8 cellular contexts compared by ENCODE assay signal in the genomic region with DNA sequence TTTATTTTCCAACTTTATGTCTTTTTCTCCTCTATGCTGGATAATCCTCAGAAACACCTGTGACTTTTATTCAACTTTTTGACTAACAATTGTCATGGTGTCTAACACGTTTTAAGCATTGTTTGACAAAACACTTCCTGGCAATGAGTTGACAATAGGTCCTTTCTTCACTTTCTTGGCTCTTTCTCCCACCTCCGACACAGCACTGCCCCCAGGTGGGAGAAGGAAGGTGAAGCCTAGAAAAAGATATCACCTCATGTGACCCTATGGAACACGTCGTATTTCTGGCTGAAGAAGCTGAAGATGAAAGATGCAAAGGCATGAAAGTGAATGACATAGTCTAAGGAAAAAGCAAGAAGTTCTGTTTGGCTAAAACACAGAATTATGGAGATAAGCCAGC.
DNase-seq lines count a peak whose midpoint lies in the region; TF ChIP-seq lines count a peak whose summit lies in the region.

No MANE protein-coding gene starts in this region.

- intact Hi-C loops in PC-9 (cut with micrococcal nuclease; ENCODE audit: unreplicated experiment): no loop called here
- intact Hi-C loops in CD14-positive monocyte (cut with micrococcal nuclease): no loop called here

- H3K9me3 ChIP-seq in H9 (ENCODE audit: control insufficient read depth, low read depth, low read length) (no peaks in the 10 kb centered on the region), PC-9 (ENCODE audit: insufficient read depth, low read depth) (no peaks in the 10 kb centered on the region)
- no peaks in the 10 kb centered on the region for H3K9me3 ChIP-seq in CD8-positive, alpha-beta memory T cell (ENCODE audit: low read length)

- no peak overlapping the region for H3K4me2 ChIP-seq in H9 (ENCODE audit: insufficient read depth, insufficient read length, low read length)
- H3K4me2 ChIP-seq in PC-9: no peak overlapping the region

- H3K23ac ChIP-seq in H9 (ENCODE audit: insufficient read length, low read depth, low read length): no peak overlapping the region

- H2BK20ac ChIP-seq in H9 (ENCODE audit: low read depth, low read length, poor library complexity, severe bottlenecking): no peak overlapping the region

- WGBS in H9 (ENCODE audit: extremely low coverage, insufficient read length, low lambda C conversion rate): no CpG with 5 or more reads among the region's 4 CpGs

- H3F3A ChIP-seq in PC-9 (ENCODE audit: insufficient read depth, low read depth): no peaks in the 10 kb centered on the region

- no peak overlapping the region for H3K9ac ChIP-seq in H9 (ENCODE audit: extremely low read depth, insufficient read length, low read length)

- H2BK12ac ChIP-seq in H9 (ENCODE audit: insufficient read length, low read depth, low read length): no peak overlapping the region

- CTCF ChIA-PET in BJ (lab: Yijun Ruan, JAX): no interaction called here
- CTCF ChIA-PET in PC-9 (lab: Charles Lee): no interaction called here
- CTCF ChIA-PET in CD8-positive, alpha-beta memory T cell (lab: Charles Lee): no interaction called here

- H3K27me3 Mint-ChIP-seq in H9 (ENCODE audit: low read depth) (no peaks in the 10 kb centered on the region), glutamatergic neuron (ENCODE audit: unreplicated experiment) (no peaks in the 10 kb centered on the region), CD14-positive monocyte (ENCODE audit: low read depth in 3 of 3) (no peaks in the 10 kb centered on the region)
- H3K27me3 Mint-ChIP-seq in CD8-positive, alpha-beta memory T cell: no peaks in the 10 kb centered on the region

- no peak overlapping the region for H3K4me3 ChIP-seq in BJ (ENCODE audit: low read depth, low read length)
- no peak overlapping the region for H3K4me3 ChIP-seq in PC-9
- no peak overlapping the region for H3K4me3 ChIP-seq in CD8-positive, alpha-beta memory T cell (ENCODE audit: low read length)

- no peaks in the 10 kb centered on the region; a peak in 1 of 5 replicates for H3K9me3 Mint-ChIP-seq in H9
- no peaks in the 10 kb centered on the region for H3K9me3 Mint-ChIP-seq in glutamatergic neuron (ENCODE audit: unreplicated experiment)
- H3K9me3 Mint-ChIP-seq in CD14-positive monocyte: peaks cover 0 to 5% (median under 1%) of the 10 kb centered on the region in 7 donors
- H3K9me3 Mint-ChIP-seq in CD8-positive, alpha-beta memory T cell: no peaks in the 10 kb centered on the region

- H3K79me1 ChIP-seq in H9 (ENCODE audit: insufficient read depth, low read depth, low read length, poor library complexity, severe bottlenecking): no peaks in the 10 kb centered on the region

- no peak overlapping the region for H4K8ac ChIP-seq in H9 (replicated peaks; ENCODE audit: insufficient read length, low read depth, low read length)

- no peaks in the 10 kb centered on the region for H3K4me1 Mint-ChIP-seq in H9
- no peaks in the 10 kb centered on the region for H3K4me1 Mint-ChIP-seq in glutamatergic neuron (ENCODE audit: low read depth, unreplicated experiment)
- H3K4me1 Mint-ChIP-seq in CD14-positive monocyte: no peaks in the 10 kb centered on the region
- no peaks in the 10 kb centered on the region for H3K4me1 Mint-ChIP-seq in CD8-positive, alpha-beta memory T cell

- H3K27ac ChIP-seq in H9 (ENCODE audit: insufficient read length, low read depth, low read length) (no peak overlapping the region), PC-9 (no peak overlapping the region), caudate nucleus (ENCODE audit: low read depth, low read length) (no peak overlapping the region)
- H3K27ac ChIP-seq in CD8-positive, alpha-beta memory T cell (ENCODE audit: low read depth, low read length): no peak overlapping the region

- H3K18ac ChIP-seq in H9 (ENCODE audit: insufficient read length, low read depth, low read length): no peak overlapping the region

- no peaks in the 10 kb centered on the region for H3K23me2 ChIP-seq in H9 (ENCODE audit: insufficient read length, low read depth, low read length, poor library complexity, severe bottlenecking)

- no peak overlapping the region for H4K5ac ChIP-seq in H9 (ENCODE audit: insufficient read length, low read depth, low read length)

- no peaks in the 10 kb centered on the region for H4K20me1 ChIP-seq in H9 (ENCODE audit: control insufficient read depth, insufficient read depth, insufficient read length)
- no peaks in the 10 kb centered on the region for H4K20me1 ChIP-seq in PC-9 (ENCODE audit: insufficient read depth)

- no peaks in the 10 kb centered on the region for H3K9me2 ChIP-seq in PC-9 (ENCODE audit: insufficient read depth)

- no peak overlapping the region for H2BK120ac ChIP-seq in H9 (ENCODE audit: low read depth, low read length, poor library complexity, severe bottlenecking)

- H2AK5ac ChIP-seq in H9 (ENCODE audit: insufficient read length, low read length): no peak overlapping the region

- peak; percentile 27; the same call in 1 of the 2 replicates for TF ChIP-seq CTCF in BJ (IDR thresholded peaks at IDR 0.05; ENCODE audit: insufficient read depth, low read depth, low read length)
- TF ChIP-seq CTCF in H9 (conservative IDR thresholded peaks at IDR 0.05): peak; percentile 92
- peak; percentile 52 for TF ChIP-seq CTCF in PC-9 (conservative IDR thresholded peaks at IDR 0.05)
- TF ChIP-seq CTCF in glutamatergic neuron (IDR thresholded peaks at IDR 0.05; ENCODE audit: partially characterized antibody, unreplicated experiment): peak; percentile 33
- TF ChIP-seq CTCF in CD14-positive monocyte (IDR thresholded peaks at IDR 0.05): no peak

- H3K27ac Mint-ChIP-seq in H9 (no peak overlapping the region), glutamatergic neuron (ENCODE audit: unreplicated experiment) (no peak overlapping the region), CD14-positive monocyte (no peak overlapping the region)
- no peak overlapping the region for H3K27ac Mint-ChIP-seq in CD8-positive, alpha-beta memory T cell

- H3K79me2 ChIP-seq in H9 (ENCODE audit: insufficient read depth, low read length): no peaks in the 10 kb centered on the region
- no peaks in the 10 kb centered on the region for H3K79me2 ChIP-seq in PC-9 (ENCODE audit: low read depth)

- H3K4ac ChIP-seq in H9 (ENCODE audit: low read depth, low read length): no peak overlapping the region

- no peak overlapping the region for H3K4me3 Mint-ChIP-seq in H9
- H3K4me3 Mint-ChIP-seq in glutamatergic neuron (ENCODE audit: unreplicated experiment): no peak overlapping the region
- H3K4me3 Mint-ChIP-seq in CD14-positive monocyte: no peak overlapping the region
- H3K4me3 Mint-ChIP-seq in CD8-positive, alpha-beta memory T cell: no peak overlapping the region

- no peak overlapping the region for H3T11ph ChIP-seq in H9 (ENCODE audit: low read length)

- BruUV-seq in PC-9 (replicated peaks; lab: Mats Ljungman, UMichigan): no TSS peak

- no peak overlapping the region for H4K91ac ChIP-seq in H9 (ENCODE audit: insufficient read length, low read depth, low read length)

- H3K14ac ChIP-seq in H9 (ENCODE audit: insufficient read depth, low read length): no peak overlapping the region

- no peak overlapping the region for H2BK15ac ChIP-seq in H9 (ENCODE audit: low read depth, low read length)

- no peak overlapping the region for H2BK5ac ChIP-seq in H9 (ENCODE audit: insufficient read length, low read length)

- no peaks in the 10 kb centered on the region for H3K4me1 ChIP-seq in H9 (ENCODE audit: insufficient read depth, low read length)
- H3K4me1 ChIP-seq in PC-9 (replicated peaks; ENCODE audit: insufficient read depth): no peaks in the 10 kb centered on the region
- no peaks in the 10 kb centered on the region for H3K4me1 ChIP-seq in CD8-positive, alpha-beta memory T cell (ENCODE audit: insufficient read depth, low read length)

- no peak overlapping the region for H3K56ac ChIP-seq in H9 (ENCODE audit: insufficient read length, low read depth, low read length)

- H3K27me3 ChIP-seq in BJ (ENCODE audit: control insufficient read depth, insufficient read depth, low read length): no peaks in the 10 kb centered on the region
- H3K27me3 ChIP-seq in H9 (ENCODE audit: insufficient read depth, low read length): no peaks in the 10 kb centered on the region
- H3K27me3 ChIP-seq in PC-9 (ENCODE audit: insufficient read depth, low read depth): no peaks in the 10 kb centered on the region
- no peaks in the 10 kb centered on the region for H3K27me3 ChIP-seq in CD8-positive, alpha-beta memory T cell (ENCODE audit: insufficient read depth, low read length, poor library complexity, severe bottlenecking)

- DNase-seq in BJ (ENCODE audit: low read depth): no peak
- DNase-seq in H9: peak; percentile 74
- DNase-seq in PC-9: peak in 1 of 2 experiments; percentile 2
- peak; percentile 51 for DNase-seq in glutamatergic neuron
- DNase-seq in CD14-positive monocyte (ENCODE audit: low spot score): no peak
- DNase-seq in caudate nucleus (lab: John Stamatoyannopoulos, UW): no peak
- no peak for DNase-seq in CD8-positive, alpha-beta memory T cell
- no peak for DNase-seq in stimulated activated CD4-positive, alpha-beta T cell treated with anti-CD3 and anti-CD28 coated beads, Interleukin-12 subunit alpha, Interleukin-12 subunit beta, amount 100 ng/mL, for 4 hours

- H2AFZ ChIP-seq in H9 (ENCODE audit: low read length) (no peak overlapping the region), PC-9 (no peak overlapping the region)

- POLR2A ChIA-PET in BJ (lab: Charles Lee) (no interaction called here), PC-9 (lab: Charles Lee; ENCODE audit: unreplicated experiment) (no interaction called here)
- POLR2A ChIA-PET in CD8-positive, alpha-beta memory T cell (lab: Charles Lee): no interaction called here

- H3K36me3 Mint-ChIP-seq in H9 (ENCODE audit: insufficient read depth in 1 of 3, low read depth in 3 of 3): peaks cover 0 to 4% (median 0%) of the 10 kb centered on the region in 3 experiments; a peak in 1 of 7 replicates
- no peaks in the 10 kb centered on the region for H3K36me3 Mint-ChIP-seq in glutamatergic neuron (ENCODE audit: unreplicated experiment)
- H3K36me3 Mint-ChIP-seq in CD14-positive monocyte: no peaks in the 10 kb centered on the region
- no peaks in the 10 kb centered on the region for H3K36me3 Mint-ChIP-seq in CD8-positive, alpha-beta memory T cell

- H3K36me3 ChIP-seq in BJ (ENCODE audit: control insufficient read depth, insufficient read depth, low read length) (no peaks in the 10 kb centered on the region), PC-9 (ENCODE audit: low read depth) (no peaks in the 10 kb centered on the region)
- H3K36me3 ChIP-seq in CD8-positive, alpha-beta memory T cell (ENCODE audit: insufficient read depth, low read length): no peaks in the 10 kb centered on the region

Comparison
In these comparisons a context has a peak if more than half of its experiments do, and no peak if none do; other contexts are left out.
1. DNase-seq: peak in H9 (single experiment) and glutamatergic neuron (single experiment); none in BJ (single experiment), CD14-positive monocyte (single experiment), caudate nucleus (0 of 61), CD8-positive, alpha-beta memory T cell (0 of 5) and stimulated activated CD4-positive, alpha-beta T cell treated with anti-CD3 and anti-CD28 coated beads, Interleukin-12 subunit alpha, Interleukin-12 subunit beta, amount 100 ng/mL, for 4 hours (single experiment).